8 cellular contexts compared by ENCODE assay signal in genomic region chr17:27457731-27458523, GRCh38. TPM values are rescaled to one million over a fixed set of nuclear protein-coding genes. Genes with fewer than 3 reads are reported as not detected.
DNase-seq lines count a peak whose midpoint lies in the region; ATAC-seq, FAIRE-seq and TF ChIP-seq lines count a peak whose summit lies in the region.

No MANE protein-coding gene starts in this region.

- WGBS in SK-N-SH (ENCODE audit: low lambda C conversion rate): 67% methylated on average over 9 of the region's 14 CpGs

- H3K36me3 ChIP-seq in SK-N-SH (replicated peaks in 1 of 2; ENCODE audit: control insufficient read depth in 1 of 2, insufficient read depth in 2 of 2, low read length in 1 of 2): no peaks in the 10 kb centered on the region

- H3K79me2 ChIP-seq in SK-N-SH (ENCODE audit: insufficient read depth): peaks cover 8% of the 10 kb centered on the region; the same call in 1 of the 2 replicates

- POLR2A ChIA-PET in SK-N-SH (lab: Yijun Ruan, JAX): interaction anchor here (0.7 kb wide), 1 partner anchor 139 kb away, joined by 3 read pairs; no protein-coding TSS in a partner anchor

- ATAC-seq in SK-N-SH treated with all-trans-retinoic acid at 6 μM for 48 hours (no peak), HG02642 (IDR thresholded peaks at IDR 0.05; ENCODE audit: poor library complexity, unreplicated experiment) (no peak), GM18909 (IDR thresholded peaks at IDR 0.05; ENCODE audit: poor library complexity, unreplicated experiment) (no peak)

- no peaks in the 10 kb centered on the region for H3K9me2 ChIP-seq in SK-N-SH

- H3K27me3 ChIP-seq in SK-N-SH (ENCODE audit: insufficient read depth): no peaks in the 10 kb centered on the region
- no peaks in the 10 kb centered on the region for H3K27me3 ChIP-seq in mononuclear cell (ENCODE audit: insufficient read depth, low read length)

- peaks cover 6% of the 10 kb centered on the region for H3F3A ChIP-seq in SK-N-SH (replicated peaks; ENCODE audit: insufficient read depth)

- no peak for TF ChIP-seq CTCF in SK-N-SH (IDR thresholded peaks at IDR 0.05)

- DNase-seq in SK-N-SH (peak; percentile 63), NCI-H146 (lab: John Stamatoyannopoulos, UW) (peak; percentile 51), brain pericyte (ENCODE audit: low read depth, low spot score) (peak; percentile 47), urothelium cell line (ENCODE audit: low spot score) (no peak)

- H3K4me3 ChIP-seq in SK-N-SH (ENCODE audit: low read depth in 2 of 2, low read length in 1 of 2) (peak overlapping the region; percentile 73 to 80), mononuclear cell (ENCODE audit: low read length) (peak overlapping the region; percentile 76)

- H3K27ac ChIP-seq in SK-N-SH (ENCODE audit: low read depth in 2 of 2, low read length in 1 of 2): no peak overlapping the region; a peak in 1 of 4 replicates

- TF ChIP-seq RAD21 in SK-N-SH (IDR thresholded peaks at IDR 0.05; ENCODE audit: low read length): no peak

- CTCF ChIA-PET in SK-N-SH (lab: Yijun Ruan, JAX): interaction anchor here (0.9 to 10.9 kb wide), 12 partner anchors 18 to 302 kb away, joined by 3 to 222 read pairs (median 4); no protein-coding TSS in a partner anchor

- no peak for TF ChIP-seq EP300 in SK-N-SH (IDR thresholded peaks at IDR 0.05; ENCODE audit: borderline replicate concordance in 1 of 2, low read depth in 1 of 2, low read length in 1 of 2)

- no peak for FAIRE-seq in urothelium cell line (lab: Jason Lieb, UNC)

- 0 out of 2 replicates have a peak overlapping the region, but pooled peaks have one; percentile 68 for H3K9ac ChIP-seq in SK-N-SH

- H3K4me1 ChIP-seq in SK-N-SH (ENCODE audit: control insufficient read depth in 1 of 2, insufficient read depth in 2 of 2, low read depth in 1 of 2, low read length in 1 of 2): peaks cover 8 to 47% of the 10 kb centered on the region in 2 experiments
- peaks cover 23% of the 10 kb centered on the region for H3K4me1 ChIP-seq in mononuclear cell (ENCODE audit: insufficient read depth, low read length)

- H2AFZ ChIP-seq in SK-N-SH (ENCODE audit: low read depth): no peak overlapping the region

- H4K20me1 ChIP-seq in SK-N-SH (ENCODE audit: insufficient read depth): peaks cover 11% of the 10 kb centered on the region; the same call in 1 of the 2 replicates

- peak overlapping the region; percentile 95 for H3K4me2 ChIP-seq in SK-N-SH

- H3K9me3 ChIP-seq in SK-N-SH: no peaks in the 10 kb centered on the region
- H3K9me3 ChIP-seq in mononuclear cell (ENCODE audit: low read depth, low read length): no peaks in the 10 kb centered on the region

TF ChIP-seq in SK-N-SH, 30 proteins besides CTCF, POLR2A, EP300 and RAD21:
- TF ChIP-seq TCF12 (IDR thresholded peaks at IDR 0.05): no peak

TF ChIP-seq in SK-N-SH treated with all-trans-retinoic acid at 6 μM for 48 hours, 23 proteins besides CTCF, POLR2A, EP300 and RAD21:
- TF ChIP-seq ZNF565 (CRISPR knock-in tag; conservative IDR thresholded peaks at IDR 0.05; ENCODE audit: low read depth): no peak
- TF ChIP-seq GLIS3 (CRISPR knock-in tag; IDR thresholded peaks at IDR 0.05): no peak
- TF ChIP-seq, protein P1, sequence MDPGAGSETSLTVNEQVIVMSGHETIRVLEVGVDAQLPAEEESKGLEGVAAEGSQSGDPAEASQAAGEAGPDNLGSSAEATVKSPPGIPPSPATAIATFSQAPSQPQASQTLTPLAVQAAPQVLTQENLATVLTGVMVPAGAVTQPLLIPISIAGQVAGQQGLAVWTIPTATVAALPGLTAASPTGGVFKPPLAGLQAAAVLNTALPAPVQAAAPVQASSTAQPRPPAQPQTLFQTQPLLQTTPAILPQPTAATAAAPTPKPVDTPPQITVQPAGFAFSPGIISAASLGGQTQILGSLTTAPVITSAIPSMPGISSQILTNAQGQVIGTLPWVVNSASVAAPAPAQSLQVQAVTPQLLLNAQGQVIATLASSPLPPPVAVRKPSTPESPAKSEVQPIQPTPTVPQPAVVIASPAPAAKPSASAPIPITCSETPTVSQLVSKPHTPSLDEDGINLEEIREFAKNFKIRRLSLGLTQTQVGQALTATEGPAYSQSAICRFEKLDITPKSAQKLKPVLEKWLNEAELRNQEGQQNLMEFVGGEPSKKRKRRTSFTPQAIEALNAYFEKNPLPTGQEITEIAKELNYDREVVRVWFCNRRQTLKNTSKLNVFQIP (CRISPR knock-in tag; IDR thresholded peaks at IDR 0.05; ENCODE audit: borderline replicate concordance, low read depth): no peak
- no peak for TF ChIP-seq CSDC2 (CRISPR knock-in tag; IDR thresholded peaks at IDR 0.05)
- TF ChIP-seq BACH2 (CRISPR knock-in tag; IDR thresholded peaks at IDR 0.05; ENCODE audit: borderline replicate concordance): no peak
- TF ChIP-seq ESRRG (CRISPR knock-in tag; IDR thresholded peaks at IDR 0.05): no peak
- no peak for TF ChIP-seq ISL1 (CRISPR knock-in tag; IDR thresholded peaks at IDR 0.05)
- no peak for TF ChIP-seq TOX (CRISPR knock-in tag; IDR thresholded peaks at IDR 0.05; ENCODE audit: borderline replicate concordance)
- TF ChIP-seq ZFP3 (CRISPR knock-in tag; IDR thresholded peaks at IDR 0.05): no peak
- no peak for TF ChIP-seq SNAI2 (CRISPR knock-in tag; IDR thresholded peaks at IDR 0.05)
- no peak for TF ChIP-seq ZNF8 (CRISPR knock-in tag; IDR thresholded peaks at IDR 0.05)

RNA-seq across cellular contexts. Expression of gene KSR1, which starts 1.7 kb away (rescaled TPM):
- polyA plus RNA-seq in SK-N-SH (2012; rRNA removed): 7.5 and 7.9 TPM in 2 replicates
- polyA plus RNA-seq in SK-N-SH (2012; cell fraction: cytosol; rRNA removed): 3.9 and 5.3 TPM in 2 replicates
- polyA plus RNA-seq in SK-N-SH (2012; cell fraction: nucleus; rRNA removed): 34.1 and 47.2 TPM in 2 replicates
- 23.5 TPM for total RNA-seq in mononuclear cell
